In genomic region chr4:40576651-40577480, GRCh38 we compare ENCODE assay signal across 8 cellular contexts. TPM values are rescaled to one million over a fixed set of nuclear protein-coding genes. Genes with fewer than 3 reads are reported as not detected.
DNase-seq lines count a peak whose midpoint lies in the region; ATAC-seq and TF ChIP-seq lines count a peak whose summit lies in the region.

No MANE protein-coding gene starts in this region.

- no peaks in the 10 kb centered on the region for H3K4me1 ChIP-seq in SJCRH30

- TF ChIP-seq CTCF in fibroblast of mammary gland (conservative IDR thresholded peaks at IDR 0.05; ENCODE audit: control insufficient read depth, insufficient read depth, low read depth, low read length) (no peak), neural crest cell (conservative IDR thresholded peaks at IDR 0.05) (no peak)

- peak; percentile 73 for ATAC-seq in T-helper 17 cell

- peaks cover 14% of the 10 kb centered on the region for H3K4me1 Mint-ChIP-seq in T-helper 17 cell
- H3K4me1 Mint-ChIP-seq in neural crest cell: peaks cover 10% of the 10 kb centered on the region

- H3K9me3 Mint-ChIP-seq in neural crest cell: no peaks in the 10 kb centered on the region

- H3K9me3 ChIP-seq in T-helper 17 cell (ENCODE audit: control insufficient read depth, low read length, poor library complexity, severe bottlenecking): no peaks in the 10 kb centered on the region
- H3K9me3 ChIP-seq in SJCRH30 (replicated peaks): no peaks in the 10 kb centered on the region

- peak; percentile 18 for DNase-seq in stimulated activated CD4-positive, alpha-beta T cell treated with anti-CD3 and anti-CD28 coated beads, Interleukin-15, amount 100 ng/mL, for 24 hours
- no peak for DNase-seq in stimulated activated CD4-positive, alpha-beta T cell treated with anti-CD3 and anti-CD28 coated beads, Interleukin-4, amount 100 ng/mL, for 1 hour
- DNase-seq in H4 (ENCODE audit: low spot score) (peak; percentile 98), KG1 (lab: John Stamatoyannopoulos, UW) (peak; percentile 87), T-helper 17 cell (no peak), fibroblast of mammary gland (ENCODE audit: low read depth) (peak; percentile 96), neural crest cell (ENCODE audit: low read depth, low spot score) (no peak), SJCRH30 (no peak)

- no peaks in the 10 kb centered on the region for H3K36me3 ChIP-seq in SJCRH30

- H3K27me3 Mint-ChIP-seq in T-helper 17 cell: peaks cover 16% of the 10 kb centered on the region
- H3K27me3 Mint-ChIP-seq in neural crest cell (ENCODE audit: low read depth): no peaks in the 10 kb centered on the region

- H3K27me3 ChIP-seq in SJCRH30: 0 out of 2 replicates have a peak, but pooled peaks cover 4% of the 10 kb centered on the region

- no peak overlapping the region for H3K4me3 Mint-ChIP-seq in T-helper 17 cell
- no peak overlapping the region for H3K4me3 Mint-ChIP-seq in neural crest cell

- no peak overlapping the region for H3K27ac ChIP-seq in SJCRH30

- H3K27ac Mint-ChIP-seq in T-helper 17 cell: no peak overlapping the region
- H3K27ac Mint-ChIP-seq in neural crest cell (ENCODE audit: unreplicated experiment): peak overlapping the region; percentile 89

- no peaks in the 10 kb centered on the region for H3K36me3 Mint-ChIP-seq in T-helper 17 cell (ENCODE audit: low read depth)
- H3K36me3 Mint-ChIP-seq in neural crest cell (ENCODE audit: low read depth): no peaks in the 10 kb centered on the region

- H3K4me3 ChIP-seq in fibroblast of mammary gland (ENCODE audit: control insufficient read depth, low read depth, low read length) (no peak overlapping the region), SJCRH30 (no peak overlapping the region)

RNA-seq across cellular contexts. Expression of gene RBM47, which starts 52.8 kb away (rescaled TPM):
- 5.2 and 8.3 TPM in 2 replicates for total RNA-seq in H4 (2014; rRNA removed; shearing (Covaris generic))
- total RNA-seq in T-helper 17 cell: 1 to 10 TPM in 1 of 2 donors, under 1 TPM in 1; 0.91 to 3.4 TPM
- 0.37 and 0.48 TPM in 2 replicates for total RNA-seq in neural crest cell
- not detected in 2 replicates for total RNA-seq in SJCRH30 (2014; rRNA removed; shearing (Covaris generic))

Comparison
In these comparisons a context has a peak if more than half of its experiments do, and no peak if none do; other contexts are left out.
1. DNase-seq: peak in stimulated activated CD4-positive, alpha-beta T cell treated with anti-CD3 and anti-CD28 coated beads, Interleukin-15, amount 100 ng/mL, for 24 hours (single experiment), H4 (single experiment), KG1 (single experiment) and fibroblast of mammary gland (single experiment); none in stimulated activated CD4-positive, alpha-beta T cell treated with anti-CD3 and anti-CD28 coated beads, Interleukin-4, amount 100 ng/mL, for 1 hour (single experiment), T-helper 17 cell (0 of 3), neural crest cell (single experiment) and SJCRH30 (0 of 2).